ENCODE assay signal across 15 cellular contexts in the genomic region with DNA sequence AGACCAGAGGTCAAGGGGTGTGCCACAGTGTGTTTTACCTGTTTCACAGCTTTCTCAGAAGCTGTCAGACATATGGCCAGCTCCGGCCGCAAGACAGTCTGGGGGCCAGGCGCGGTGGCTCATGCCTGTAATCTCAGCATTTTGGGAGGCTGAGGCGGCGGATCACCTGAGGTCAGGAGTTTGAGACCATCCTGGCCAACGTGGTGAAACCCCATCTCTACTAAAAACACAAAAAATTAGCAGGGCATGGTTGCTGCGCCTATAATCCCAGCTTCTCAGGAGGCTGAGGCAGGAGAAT. TPM values are rescaled to one million over a fixed set of nuclear protein-coding genes. Genes with fewer than 3 reads are reported as not detected.
"Had no signal": no experiment of that assay in that cellular context is flagged by ENCODE, and none has a peak within 500 bp of the region (broad histone marks: within the 10 kb centered on the region; RNA-seq: fewer than 3 reads in every experiment).

No MANE protein-coding gene starts in this region.

RNA-seq across cellular contexts. Expression of a gene that starts 35.2 kb away (rescaled TPM):
- total RNA-seq: heart left ventricle; kidney epithelial cell; left ventricle myocardium superior; lower lobe of right lung; mammary epithelial cell; naive thymus-derived CD8-positive, alpha-beta T cell; occipital lobe; osteocyte; progenitor cell of endocrine pancreas; pulmonary artery endothelial cell; renal cortical epithelial cell; right atrium auricular region; smooth muscle cell; temporal lobe; upper lobe of right lung had no signal
